Comparison of ENCODE assay signal across 11 cellular contexts in genomic region chr2:101012054-101012705, GRCh38. TPM values are rescaled to one million over a fixed set of nuclear protein-coding genes. Genes with fewer than 3 reads are reported as not detected.
DNase-seq lines count a peak whose midpoint lies in the region; ATAC-seq and TF ChIP-seq lines count a peak whose summit lies in the region.
"Had no signal": no experiment of that assay in that cellular context is flagged by ENCODE, and none has a peak within 500 bp of the region (broad histone marks: within the 10 kb centered on the region; RNA-seq: fewer than 3 reads in every experiment).

No MANE protein-coding gene starts in this region.

- H3K36me3 Mint-ChIP-seq in activated naive CD4-positive, alpha-beta T cell treated with anti-CD3 and anti-CD28 coated beads, Interleukin-2, amount 50 U/mL, for 24 hours = peaks cover 10% of the 10 kb centered on the region
- H3K36me3 Mint-ChIP-seq in activated naive CD4-positive, alpha-beta T cell treated with anti-CD3 and anti-CD28 coated beads, Interleukin-2, amount 10 ng/mL, durations not matched to agents 7 days and 5 days = peaks cover 50% of the 10 kb centered on the region

- H3K4me1 ChIP-seq in left lung = peaks cover 0 to 8% of the 10 kb centered on the region in 2 donors

- no peak overlapping the region for H3K4me3 ChIP-seq in left lung
- H3K4me3 ChIP-seq: heart left ventricle had no signal

- H3K4me1 Mint-ChIP-seq in activated naive CD4-positive, alpha-beta T cell treated with anti-CD3 and anti-CD28 coated beads, Interleukin-2, amount 50 U/mL, for 24 hours = peaks cover 28% of the 10 kb centered on the region
- H3K4me1 Mint-ChIP-seq in activated naive CD4-positive, alpha-beta T cell treated with anti-CD3 and anti-CD28 coated beads, Interleukin-2, amount 10 ng/mL, durations not matched to agents 7 days and 5 days = peaks cover 7% of the 10 kb centered on the region
- peaks cover 41% of the 10 kb centered on the region for H3K4me1 Mint-ChIP-seq in stimulated activated naive CD8-positive, alpha-beta T cell treated with anti-CD3 and anti-CD28 coated beads, Interleukin-15, amount 100 ng/mL, for 72 hours

- H3K27me3 ChIP-seq in left lung = no peaks in the 10 kb centered on the region
- H3K27me3 ChIP-seq: heart left ventricle had no signal

- H3K4me3 Mint-ChIP-seq in activated naive CD4-positive, alpha-beta T cell treated with anti-CD3 and anti-CD28 coated beads, Interleukin-2, amount 50 U/mL, for 24 hours = peak overlapping the region; percentile 33
- H3K4me3 Mint-ChIP-seq in activated naive CD4-positive, alpha-beta T cell treated with anti-CD3 and anti-CD28 coated beads, Interleukin-2, amount 10 ng/mL, durations not matched to agents 7 days and 5 days = no peak overlapping the region
- H3K4me3 Mint-ChIP-seq in stimulated activated naive CD8-positive, alpha-beta T cell treated with anti-CD3 and anti-CD28 coated beads, Interleukin-15, amount 100 ng/mL, for 72 hours = no peak overlapping the region
- H3K4me3 Mint-ChIP-seq: B cell had no signal

- no peak overlapping the region for H3K27ac ChIP-seq in left lung
- H3K27ac ChIP-seq: heart left ventricle had no signal

- DNase-seq in activated naive CD4-positive, alpha-beta T cell treated with anti-CD3 and anti-CD28 coated beads, Interleukin-2, amount 10 ng/mL, durations not matched to agents 7 days and 5 days = no peak
- DNase-seq in stimulated activated naive CD8-positive, alpha-beta T cell treated with anti-CD3 and anti-CD28 coated beads, Interleukin-15, amount 100 ng/mL, for 72 hours = no peak
- no peak for DNase-seq in hippocampal formation (lab: John Stamatoyannopoulos, UW)
- no peak for DNase-seq in activated effector memory CD4-positive, alpha-beta T cell treated with Interleukin-2 at 50 U/mL for 16 hours
- no peak for DNase-seq in left lung
- DNase-seq: heart left ventricle, NCI-H1092 treated with DMSO at 0.1 percent for 48 hours had no signal

- TF ChIP-seq CTCF in left lung (IDR thresholded peaks at IDR 0.05) = no peak

- H3K9me3 Mint-ChIP-seq in activated naive CD4-positive, alpha-beta T cell treated with anti-CD3 and anti-CD28 coated beads, Interleukin-2, amount 50 U/mL, for 24 hours = no peaks in the 10 kb centered on the region
- H3K9me3 Mint-ChIP-seq in activated naive CD4-positive, alpha-beta T cell treated with anti-CD3 and anti-CD28 coated beads, Interleukin-2, amount 10 ng/mL, durations not matched to agents 7 days and 5 days = no peaks in the 10 kb centered on the region
- H3K9me3 Mint-ChIP-seq in stimulated activated naive CD8-positive, alpha-beta T cell treated with anti-CD3 and anti-CD28 coated beads, Interleukin-15, amount 100 ng/mL, for 72 hours = no peaks in the 10 kb centered on the region

- intact Hi-C loops in left lung (cut with DNase I) = no loop called here

- CTCF ChIA-PET in activated naive CD4-positive, alpha-beta T cell treated with anti-CD3 and anti-CD28 coated beads, Interleukin-2, amount 10 ng/mL, durations not matched to agents 7 days and 5 days (lab: Charles Lee) = interaction anchor here (0.6 to 2.6 kb wide), 13 partner anchors 8 to 407 kb away, joined by 3 to 24 read pairs (median 3); no protein-coding TSS in a partner anchor

- H3K27me3 Mint-ChIP-seq in activated naive CD4-positive, alpha-beta T cell treated with anti-CD3 and anti-CD28 coated beads, Interleukin-2, amount 50 U/mL, for 24 hours = no peaks in the 10 kb centered on the region
- H3K27me3 Mint-ChIP-seq in activated naive CD4-positive, alpha-beta T cell treated with anti-CD3 and anti-CD28 coated beads, Interleukin-2, amount 10 ng/mL, durations not matched to agents 7 days and 5 days = no peaks in the 10 kb centered on the region
- no peaks in the 10 kb centered on the region for H3K27me3 Mint-ChIP-seq in stimulated activated naive CD8-positive, alpha-beta T cell treated with anti-CD3 and anti-CD28 coated beads, Interleukin-15, amount 100 ng/mL, for 72 hours
- H3K27me3 Mint-ChIP-seq: B cell had no signal

- no peak overlapping the region for H3K27ac Mint-ChIP-seq in activated naive CD4-positive, alpha-beta T cell treated with anti-CD3 and anti-CD28 coated beads, Interleukin-2, amount 50 U/mL, for 24 hours
- no peak overlapping the region for H3K27ac Mint-ChIP-seq in activated naive CD4-positive, alpha-beta T cell treated with anti-CD3 and anti-CD28 coated beads, Interleukin-2, amount 10 ng/mL, durations not matched to agents 7 days and 5 days
- H3K27ac Mint-ChIP-seq in stimulated activated naive CD8-positive, alpha-beta T cell treated with anti-CD3 and anti-CD28 coated beads, Interleukin-15, amount 100 ng/mL, for 72 hours = peak overlapping the region in 1 of 2 donors; percentile 36
- H3K27ac Mint-ChIP-seq: B cell had no signal

- peak; percentile 88 for ATAC-seq in HG02610 (IDR thresholded peaks at IDR 0.05; ENCODE audit: unreplicated experiment)
- ATAC-seq in HG03575 (IDR thresholded peaks at IDR 0.05; ENCODE audit: extremely low read depth, insufficient number of reproducible peaks, low FRiP score, unreplicated experiment) = peak; percentile 92
- ATAC-seq in stimulated activated naive CD8-positive, alpha-beta T cell treated with anti-CD3 and anti-CD28 coated beads, Interleukin-15, amount 100 ng/mL, for 72 hours = peak; percentile 52
- no peak for ATAC-seq in left lung

- H3K9me3 ChIP-seq in left lung = no peaks in the 10 kb centered on the region
- H3K9me3 ChIP-seq: heart left ventricle had no signal

- H3K36me3 ChIP-seq in left lung = peaks cover 0 to 59% of the 10 kb centered on the region in 2 donors

RNA-seq across cellular contexts. Expression of gene RPL31, which starts 10.1 kb away (rescaled TPM):
- 1,000 to 10,000 TPM in 1 of 2 donors, 100 to 1,000 TPM in 1; 865 to 1,175 TPM for total RNA-seq in left lung
